Comparison of ENCODE assay signal across 1 cellular context in the genomic region with DNA sequence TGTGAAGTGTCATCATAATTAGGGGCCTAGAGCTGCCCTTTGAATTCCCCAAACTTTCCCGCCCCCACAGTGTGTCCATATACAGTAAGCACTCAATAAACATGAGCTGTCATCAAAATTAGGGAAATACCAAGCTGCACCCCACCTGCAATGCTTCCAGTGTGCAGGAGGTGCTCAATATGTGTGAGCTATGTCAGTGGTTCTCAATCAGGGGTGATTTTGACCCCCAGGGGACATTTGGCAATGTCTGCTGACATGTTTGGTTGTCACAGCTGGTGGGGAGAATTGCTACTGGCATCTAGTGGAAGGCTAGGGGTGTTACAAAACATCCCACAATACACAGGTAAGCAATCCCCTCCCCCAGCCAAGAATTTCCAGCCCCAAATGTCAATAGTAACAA.
TF ChIP-seq lines count a peak whose summit lies in the region.

No MANE protein-coding gene starts in this region.

TF ChIP-seq in H1, 55 proteins besides CTCF, POLR2A, EP300 and RAD21:
- no peak for TF ChIP-seq TCF12 (IDR thresholded peaks at IDR 0.05; ENCODE audit: low read depth, low read length)
- no peak for TF ChIP-seq EGR1 (IDR thresholded peaks at IDR 0.05; ENCODE audit: borderline replicate concordance, low read depth, low read length)
- peak; percentile 44; the same call in 1 of the 2 replicates for TF ChIP-seq SP1 (IDR thresholded peaks at IDR 0.05; ENCODE audit: low read depth, low read length)
- TF ChIP-seq CEBPB (IDR thresholded peaks at IDR 0.05; ENCODE audit: low read depth, low read length): 0 out of 2 replicates have a peak, but pooled peaks have one; percentile 27
- 0 out of 2 replicates have a peak, but pooled peaks have one; percentile 56 for TF ChIP-seq YY1 (IDR thresholded peaks at IDR 0.05; ENCODE audit: low read depth, low read length)
